In genomic region chr20:38094373-38094775, GRCh38 we compare ENCODE assay signal across 8 cellular contexts.
DNase-seq lines count a peak whose midpoint lies in the region; ATAC-seq, FAIRE-seq and TF ChIP-seq lines count a peak whose summit lies in the region.

No MANE protein-coding gene starts in this region.

- H3K79me2 ChIP-seq in astrocyte (ENCODE audit: insufficient read depth, low read length) = no peaks in the 10 kb centered on the region

- no peak overlapping the region for H2AFZ ChIP-seq in astrocyte (ENCODE audit: low read depth, low read length)
- H2AFZ ChIP-seq in mesenchymal stem cell (ENCODE audit: low read depth, low read length) = no peak overlapping the region

- no peak overlapping the region for H3K23ac ChIP-seq in mesenchymal stem cell (ENCODE audit: low read length in 2 of 2)

- peak; percentile 98 to 99 for ATAC-seq in activated CD4-positive, CD25-positive, alpha-beta regulatory T cell treated with anti-CD3 and anti-CD28 coated beads, Interleukin-2, amount 50 U/mL, for 24 hours
- peak; percentile 56 for ATAC-seq in HG02642 (IDR thresholded peaks at IDR 0.05; ENCODE audit: poor library complexity, unreplicated experiment)

- FAIRE-seq in astrocyte (lab: Jason Lieb, UNC) = no peak

- H3K27ac ChIP-seq in astrocyte (ENCODE audit: low read depth, low read length) (peak overlapping the region; percentile 10), mesenchymal stem cell (ENCODE audit: low read length, poor library complexity, severe bottlenecking) (no peak overlapping the region)

- peaks cover 3% of the 10 kb centered on the region for H3K9me3 Mint-ChIP-seq in astrocyte (ENCODE audit: unreplicated experiment)

- no peaks in the 10 kb centered on the region for H3K9me3 ChIP-seq in astrocyte (ENCODE audit: insufficient read depth, low read depth, low read length)
- no peaks in the 10 kb centered on the region for H3K9me3 ChIP-seq in mesenchymal stem cell (ENCODE audit: control insufficient read depth, low read length)

- H3K27ac Mint-ChIP-seq in astrocyte (ENCODE audit: unreplicated experiment) = peak overlapping the region; percentile 18

- no peak overlapping the region for H3K4me3 Mint-ChIP-seq in astrocyte (ENCODE audit: unreplicated experiment)

- no CpG with 5 or more reads among the region's 1 CpG for whole genome bisulfite sequencing in mesenchymal stem cell

- no peak overlapping the region for H2AK5ac ChIP-seq in mesenchymal stem cell (ENCODE audit: low read length, severe bottlenecking)

- H3K36me3 ChIP-seq in astrocyte (ENCODE audit: insufficient read depth, low read length) (peaks cover 9% of the 10 kb centered on the region), mesenchymal stem cell (ENCODE audit: control insufficient read depth in 1 of 2, insufficient read depth in 2 of 2, low read depth in 1 of 2, low read length in 2 of 2) (peaks cover 12 to 29% of the 10 kb centered on the region in 2 experiments)

- peaks cover 11% of the 10 kb centered on the region for H3K36me3 Mint-ChIP-seq in astrocyte (ENCODE audit: low read depth, unreplicated experiment)

- peaks cover 2% of the 10 kb centered on the region for H3K79me1 ChIP-seq in mesenchymal stem cell (replicated peaks; ENCODE audit: low read length, poor library complexity, severe bottlenecking)

- H4K91ac ChIP-seq in mesenchymal stem cell (ENCODE audit: low read length) = no peak overlapping the region

- H3K4me2 ChIP-seq in astrocyte (ENCODE audit: low read length) (peak overlapping the region; percentile 32), mesenchymal stem cell (ENCODE audit: low read length, poor library complexity, severe bottlenecking) (no peak overlapping the region)

- no peak overlapping the region for H4K8ac ChIP-seq in mesenchymal stem cell (ENCODE audit: low read length)

- TF ChIP-seq CTCF in astrocyte (IDR thresholded peaks at IDR 0.05; ENCODE audit: insufficient read depth, low read depth, low read length) = no peak

- no peak overlapping the region for H2BK5ac ChIP-seq in mesenchymal stem cell (ENCODE audit: low read depth, low read length, poor library complexity, severe bottlenecking)

- H3K4me1 Mint-ChIP-seq in astrocyte (ENCODE audit: low read depth, unreplicated experiment) = peaks cover 38% of the 10 kb centered on the region

- H3K4me1 ChIP-seq in astrocyte (ENCODE audit: insufficient read depth, low read length) = peaks cover 21% of the 10 kb centered on the region
- H3K4me1 ChIP-seq in mesenchymal stem cell (ENCODE audit: control insufficient read depth, insufficient read depth, low read depth, low read length) = peaks cover 7% of the 10 kb centered on the region

- H3K4me3 ChIP-seq in astrocyte (ENCODE audit: insufficient read depth, low read depth, low read length) (no peak overlapping the region), mesenchymal stem cell (ENCODE audit: insufficient read depth in 1 of 2, low read depth in 1 of 2, low read length in 2 of 2) (no peak overlapping the region)

- H3K27me3 ChIP-seq in astrocyte (ENCODE audit: insufficient read depth, low read length) (no peaks in the 10 kb centered on the region), mesenchymal stem cell (ENCODE audit: control insufficient read depth in 1 of 2, insufficient read depth in 1 of 2, low read length in 2 of 2) (no peaks in the 10 kb centered on the region)

- H3K9ac ChIP-seq in astrocyte (ENCODE audit: low read length) (no peak overlapping the region), mesenchymal stem cell (ENCODE audit: low read length) (peak overlapping the region; percentile 67)

- no peaks in the 10 kb centered on the region for H4K20me1 ChIP-seq in astrocyte (ENCODE audit: insufficient read depth, low read length)

- H2BK15ac ChIP-seq in mesenchymal stem cell (ENCODE audit: low read depth, poor library complexity, severe bottlenecking) = no peak overlapping the region

- no peak overlapping the region for H3K4ac ChIP-seq in mesenchymal stem cell (ENCODE audit: low read depth in 1 of 2, low read length in 2 of 2)

- no peaks in the 10 kb centered on the region for H3K27me3 Mint-ChIP-seq in astrocyte (ENCODE audit: low read depth, unreplicated experiment)

- no peak overlapping the region for H2BK120ac ChIP-seq in mesenchymal stem cell (ENCODE audit: low read depth, low read length)

- no peak overlapping the region for H2BK12ac ChIP-seq in mesenchymal stem cell (ENCODE audit: low read length in 2 of 2)

- DNase-seq in activated CD4-positive, CD25-positive, alpha-beta regulatory T cell treated with anti-CD3 and anti-CD28 coated beads, Interleukin-2, amount 50 U/mL, for 72 hours = no peak
- DNase-seq in NOMO-1 (lab: John Stamatoyannopoulos, UW; ENCODE audit: unreplicated experiment in 2 of 2) = peak; percentile 34 to 94
- peak; percentile 70 for DNase-seq in astrocyte (ENCODE audit: low read depth)
- peak; percentile 86 for DNase-seq in mesenchymal stem cell
- no peak for DNase-seq in KG1 (lab: John Stamatoyannopoulos, UW)
- DNase-seq in NCI-H446 (lab: John Stamatoyannopoulos, UW) = no peak

- H3K14ac ChIP-seq in mesenchymal stem cell (ENCODE audit: low read length in 2 of 2) = no peak overlapping the region

- peak overlapping the region in 1 of 2 experiments; percentile 98 for H3K18ac ChIP-seq in mesenchymal stem cell (ENCODE audit: low read depth in 1 of 2, low read length in 2 of 2)

Comparison
In these comparisons a context has a peak if more than half of its experiments do, and no peak if none do; other contexts are left out.
1. DNase-seq: peak in NOMO-1 (2 of 2), astrocyte (single experiment) and mesenchymal stem cell (single experiment); none in activated CD4-positive, CD25-positive, alpha-beta regulatory T cell treated with anti-CD3 and anti-CD28 coated beads, Interleukin-2, amount 50 U/mL, for 72 hours (single experiment), KG1 (single experiment) and NCI-H446 (0 of 2).